15 cellular contexts compared by ENCODE assay signal in the genomic region with DNA sequence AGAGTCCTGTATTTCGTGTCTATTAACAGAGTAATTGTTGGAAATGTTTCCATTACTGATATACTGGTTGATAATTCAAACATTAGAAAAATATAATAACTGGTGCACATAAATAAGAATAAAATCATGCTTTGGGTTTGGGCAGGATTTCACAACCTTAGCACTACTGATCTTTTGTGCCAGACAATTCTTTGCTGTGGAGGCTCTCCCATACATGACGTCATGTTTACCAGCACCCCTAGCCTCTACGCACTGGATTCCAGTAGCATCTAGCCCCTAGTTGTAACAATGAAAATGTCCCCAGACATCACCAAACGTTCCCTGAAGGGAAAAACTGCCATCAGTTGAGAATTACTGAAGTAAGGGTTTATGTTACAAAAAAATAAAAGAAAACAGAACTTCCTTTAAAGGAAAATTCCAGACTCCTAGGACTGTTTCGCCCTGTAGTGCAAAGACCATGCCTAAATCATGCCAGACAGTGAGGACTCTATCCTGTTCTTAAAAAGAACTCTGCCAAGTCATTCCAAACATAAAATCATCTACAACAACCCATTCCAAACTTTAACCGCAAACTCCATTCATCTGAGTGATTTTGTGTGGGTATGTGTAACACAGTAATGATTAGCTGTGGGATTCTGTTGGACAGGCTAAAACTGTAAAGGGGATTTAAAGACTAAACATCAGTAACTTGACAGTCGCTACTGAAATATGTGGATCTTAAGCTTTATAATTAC.
DNase-seq lines count a peak whose midpoint lies in the region; ATAC-seq and TF ChIP-seq lines count a peak whose summit lies in the region.
"Had no signal": no experiment of that assay in that cellular context is flagged by ENCODE, and none has a peak within 500 bp of the region (broad histone marks: within the 10 kb centered on the region; RNA-seq: fewer than 3 reads in every experiment).

No MANE protein-coding gene starts in this region.

- peak overlapping the region; percentile 97 for H3K27ac Mint-ChIP-seq in stimulated activated memory B cell treated with anti-CD40 and anti-IgM and Interleukin-4, amounts not matched to agents 10 μg/mL and 1 μg/mL and 100 μg/mL, for 72 hours
- H3K27ac Mint-ChIP-seq: activated naive CD4-positive, alpha-beta T cell treated with anti-CD3 and anti-CD28 coated beads, Interleukin-2, amount 10 ng/mL, durations not matched to agents 7 days and 5 days; CD4-positive, alpha-beta T cell had no signal

- H3K27me3 ChIP-seq in right atrium auricular region, result no peaks in the 10 kb centered on the region
- H3K27me3 ChIP-seq: SJSA1, spleen had no signal

- no peak for ATAC-seq in stimulated activated memory B cell treated with anti-CD40 and anti-IgM and Interleukin-4, amounts not matched to agents 10 μg/mL and 1 μg/mL and 100 μg/mL, for 72 hours
- no peak for ATAC-seq in HG03342 (IDR thresholded peaks at IDR 0.05; ENCODE audit: unreplicated experiment)
- no peak for ATAC-seq in GM18909 (IDR thresholded peaks at IDR 0.05; ENCODE audit: poor library complexity, unreplicated experiment)
- ATAC-seq: K562 had no signal

- no peak overlapping the region for H3K4me3 ChIP-seq in right atrium auricular region
- H3K4me3 ChIP-seq: K562, SJSA1, spleen had no signal

- no peak for TF ChIP-seq CTCF in right atrium auricular region (IDR thresholded peaks at IDR 0.05)

- H3K4me1 ChIP-seq in right atrium auricular region, result peaks cover 0 to 18% of the 10 kb centered on the region in 2 donors

- no peaks in the 10 kb centered on the region for H3K27me3 Mint-ChIP-seq in stimulated activated memory B cell treated with anti-CD40 and anti-IgM and Interleukin-4, amounts not matched to agents 10 μg/mL and 1 μg/mL and 100 μg/mL, for 72 hours
- H3K27me3 Mint-ChIP-seq: activated naive CD4-positive, alpha-beta T cell treated with anti-CD3 and anti-CD28 coated beads, Interleukin-2, amount 10 ng/mL, durations not matched to agents 7 days and 5 days; CD4-positive, alpha-beta T cell had no signal

- peaks cover 34% of the 10 kb centered on the region for H3K36me3 ChIP-seq in right atrium auricular region

- peak; percentile 81 for DNase-seq in EL
- DNase-seq in astrocyte of the hippocampus (ENCODE audit: low read depth, low spot score), result peak; percentile 24
- peak; percentile 63 for DNase-seq in right atrium auricular region (ENCODE audit: low spot score)
- no peak for DNase-seq in activated CD8-positive, alpha-beta memory T cell treated with anti-CD3 and anti-CD28 coated beads, Interleukin-2, amount 50 U/mL, for 4 hours
- no peak for DNase-seq in stimulated activated CD8-positive, alpha-beta memory T cell treated with anti-CD3 and anti-CD28 coated beads, Interleukin-4, amount 100 ng/mL, for 48 hours
- DNase-seq: activated naive CD4-positive, alpha-beta T cell treated with anti-CD3 and anti-CD28 coated beads, Interleukin-2, amount 10 ng/mL, durations not matched to agents 7 days and 5 days; CD4-positive, alpha-beta T cell; islet precursor cell; NCI-H1694; spleen had no signal

- H3K4me3 Mint-ChIP-seq in stimulated activated memory B cell treated with anti-CD40 and anti-IgM and Interleukin-4, amounts not matched to agents 10 μg/mL and 1 μg/mL and 100 μg/mL, for 72 hours, result no peak overlapping the region
- H3K4me3 Mint-ChIP-seq: activated naive CD4-positive, alpha-beta T cell treated with anti-CD3 and anti-CD28 coated beads, Interleukin-2, amount 10 ng/mL, durations not matched to agents 7 days and 5 days; CD4-positive, alpha-beta T cell had no signal

- peak overlapping the region; percentile 29 to 59 for H3K27ac ChIP-seq in right atrium auricular region
- H3K27ac ChIP-seq: SJSA1 had no signal

- peaks cover 3% of the 10 kb centered on the region for H3K9me3 Mint-ChIP-seq in stimulated activated memory B cell treated with anti-CD40 and anti-IgM and Interleukin-4, amounts not matched to agents 10 μg/mL and 1 μg/mL and 100 μg/mL, for 72 hours
- H3K9me3 Mint-ChIP-seq: activated naive CD4-positive, alpha-beta T cell treated with anti-CD3 and anti-CD28 coated beads, Interleukin-2, amount 10 ng/mL, durations not matched to agents 7 days and 5 days; CD4-positive, alpha-beta T cell had no signal

- H3K9me3 ChIP-seq in right atrium auricular region, result no peaks in the 10 kb centered on the region
- H3K9me3 ChIP-seq: SJSA1, spleen had no signal

- H3K4me1 Mint-ChIP-seq in stimulated activated memory B cell treated with anti-CD40 and anti-IgM and Interleukin-4, amounts not matched to agents 10 μg/mL and 1 μg/mL and 100 μg/mL, for 72 hours, result peaks cover 70% of the 10 kb centered on the region
- H3K4me1 Mint-ChIP-seq: activated naive CD4-positive, alpha-beta T cell treated with anti-CD3 and anti-CD28 coated beads, Interleukin-2, amount 10 ng/mL, durations not matched to agents 7 days and 5 days had no signal

- peaks cover 76% of the 10 kb centered on the region for H3K36me3 Mint-ChIP-seq in stimulated activated memory B cell treated with anti-CD40 and anti-IgM and Interleukin-4, amounts not matched to agents 10 μg/mL and 1 μg/mL and 100 μg/mL, for 72 hours
- H3K36me3 Mint-ChIP-seq: activated naive CD4-positive, alpha-beta T cell treated with anti-CD3 and anti-CD28 coated beads, Interleukin-2, amount 10 ng/mL, durations not matched to agents 7 days and 5 days had no signal

Comparison
In these comparisons a context has a peak if more than half of its experiments do, and no peak if none do; other contexts are left out.
1. DNase-seq: peak in EL (single experiment), astrocyte of the hippocampus (single experiment) and right atrium auricular region (single experiment); none in activated CD8-positive, alpha-beta memory T cell treated with anti-CD3 and anti-CD28 coated beads, Interleukin-2, amount 50 U/mL, for 4 hours (single experiment) and stimulated activated CD8-positive, alpha-beta memory T cell treated with anti-CD3 and anti-CD28 coated beads, Interleukin-4, amount 100 ng/mL, for 48 hours (single experiment).